Comparison of ENCODE assay signal across 15 cellular contexts in the genomic region with DNA sequence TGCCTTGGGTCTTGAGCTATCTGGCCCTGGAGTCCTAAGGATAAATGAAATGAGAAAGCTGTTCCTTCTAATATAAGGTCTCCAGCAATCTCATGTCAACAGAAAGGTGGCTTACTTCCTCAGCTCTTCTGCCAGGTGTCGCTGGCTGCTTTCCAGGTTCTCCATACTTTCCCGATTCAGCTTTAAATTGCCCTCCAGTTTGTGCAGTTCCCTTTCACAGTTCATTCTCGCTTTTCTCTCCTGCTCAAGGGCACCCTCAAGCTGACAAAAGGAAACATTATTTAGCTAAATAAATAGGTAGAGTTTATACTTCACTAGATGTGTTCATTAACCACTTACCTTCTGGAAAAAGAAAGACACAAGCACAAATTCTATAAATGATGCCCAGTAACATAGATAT.
A peak's percentile ranks its signal among the peaks of the same experiment; 100 is the strongest.
DNase-seq lines count a peak whose midpoint lies in the region; ATAC-seq lines count a peak whose summit lies in the region.
"Had no signal": no experiment of that assay in that cellular context is flagged by ENCODE, and none has a peak within 500 bp of the region (broad histone marks: within the 10 kb centered on the region; RNA-seq: fewer than 3 reads in every experiment).

No MANE protein-coding gene starts in this region.

- DNase-seq in NCI-H1105 (lab: John Stamatoyannopoulos, UW): peak; percentile 86
- DNase-seq in NCI-H2171 (lab: John Stamatoyannopoulos, UW): peak; percentile 77
- DNase-seq in amniotic epithelial cell (ENCODE audit: low read depth): peak; percentile 11
- DNase-seq in renal cortical epithelial cell (ENCODE audit: low read depth): peak; percentile 26
- DNase-seq in ecto neural progenitor cell (ENCODE audit: low spot score): no peak
- DNase-seq: activated CD4-positive, alpha-beta T cell treated with anti-CD3 and anti-CD28 coated beads, Interleukin-2, amount 50 U/mL, for 48 hours; activated effector memory CD4-positive, alpha-beta T cell treated with anti-CD3 and anti-CD28 coated beads, Interleukin-2, amount 50 U/mL, for 16 hours; C1 segment of cervical spinal cord; NCI-H226; retina; SJCRH30; stimulated activated CD4-positive, alpha-beta T cell treated with anti-CD3 and anti-CD28 coated beads, Interleukin-1b, Interleukin-23, amount 100 ng/mL, for 48 hours; tibial artery had no signal

- ATAC-seq in HG02970 (IDR thresholded peaks at IDR 0.05; ENCODE audit: low FRiP score, unreplicated experiment) (no peak), GM18861 (IDR thresholded peaks at IDR 0.05; ENCODE audit: unreplicated experiment) (no peak)
